ENCODE assay signal across 12 cellular contexts in the genomic region with DNA sequence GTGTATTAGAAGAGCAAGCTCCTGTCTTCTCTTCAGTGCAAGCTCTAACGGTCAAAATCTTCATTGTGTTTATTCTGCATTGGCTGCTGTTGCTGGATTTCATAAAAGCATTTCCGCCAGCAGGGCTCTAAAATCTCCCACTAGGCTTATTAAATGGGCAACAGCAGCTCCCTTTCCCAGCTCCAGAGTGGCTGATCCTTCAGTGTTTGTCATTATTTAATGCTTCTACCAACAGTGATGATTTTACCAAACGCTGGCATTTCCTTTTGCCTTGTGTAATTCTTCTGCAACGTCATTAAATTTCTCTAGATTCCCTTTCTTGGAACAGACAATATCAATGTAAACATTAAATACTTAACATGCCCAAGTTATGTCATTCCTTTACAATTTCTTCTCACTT. TPM values are rescaled to one million over a fixed set of nuclear protein-coding genes. Genes with fewer than 3 reads are reported as not detected.
DNase-seq lines count a peak whose midpoint lies in the region; ATAC-seq and TF ChIP-seq lines count a peak whose summit lies in the region.
"Had no signal": no experiment of that assay in that cellular context is flagged by ENCODE, and none has a peak within 500 bp of the region (broad histone marks: within the 10 kb centered on the region; RNA-seq: fewer than 3 reads in every experiment).

No MANE protein-coding gene starts in this region.

- H3K4me1 Mint-ChIP-seq in H9 (peaks cover 68 to 73% of the 10 kb centered on the region in 2 experiments), WTC11 (peaks cover 63% of the 10 kb centered on the region)
- H3K4me1 Mint-ChIP-seq: CD4-positive, CD25-positive, alpha-beta regulatory T cell had no signal

- H2AFZ ChIP-seq in H9 (ENCODE audit: low read length): no peak overlapping the region

- H3K27ac Mint-ChIP-seq in H9 (peak overlapping the region in 2 of 3 experiments; percentile 6 to 94; a peak in 3 of 7 replicates), WTC11 (peak overlapping the region; percentile 42)
- H3K27ac Mint-ChIP-seq: CD4-positive, CD25-positive, alpha-beta regulatory T cell; natural killer cell treated with Interleukin-12 subunit alpha and Interleukin-12 subunit beta and Interleukin-15 and Interleukin-18, amount 100 ng/mL, for 72 hours had no signal

- H3K4me2 ChIP-seq in H9 (ENCODE audit: insufficient read depth, insufficient read length, low read length): no peak overlapping the region

- no peak overlapping the region for H2BK15ac ChIP-seq in H9 (ENCODE audit: low read depth, low read length)

- no peak for TF ChIP-seq EP300 in gastroesophageal sphincter (IDR thresholded peaks at IDR 0.05)

- H4K5ac ChIP-seq in H9 (ENCODE audit: insufficient read length, low read depth, low read length): no peak overlapping the region

- H4K8ac ChIP-seq in H9 (replicated peaks; ENCODE audit: insufficient read length, low read depth, low read length): no peak overlapping the region

- POLR2A ChIA-PET in WTC11 (lab: Charles Lee): no interaction called here

- H3K27me3 ChIP-seq in H9 (ENCODE audit: insufficient read depth, low read length) (no peaks in the 10 kb centered on the region), gastroesophageal sphincter (no peaks in the 10 kb centered on the region), colonic mucosa (no peaks in the 10 kb centered on the region)
- H3K27me3 ChIP-seq: cardiac muscle cell, vagina had no signal

- H3K23ac ChIP-seq in H9 (ENCODE audit: insufficient read length, low read depth, low read length): no peak overlapping the region

- no peaks in the 10 kb centered on the region for H4K20me1 ChIP-seq in H9 (ENCODE audit: control insufficient read depth, insufficient read depth, insufficient read length)

- no peak overlapping the region for H3T11ph ChIP-seq in H9 (ENCODE audit: low read length)

- H3K4me3 Mint-ChIP-seq in H9: peak overlapping the region in 1 of 2 experiments; percentile 11; a peak in 1 of 5 replicates
- H3K4me3 Mint-ChIP-seq in WTC11: peak overlapping the region; percentile 12; the same call in 1 of the 2 replicates
- H3K4me3 Mint-ChIP-seq: CD4-positive, CD25-positive, alpha-beta regulatory T cell; natural killer cell treated with Interleukin-12 subunit alpha and Interleukin-12 subunit beta and Interleukin-15 and Interleukin-18, amount 100 ng/mL, for 72 hours had no signal

- no peak overlapping the region for H3K14ac ChIP-seq in H9 (ENCODE audit: insufficient read depth, low read length)

- no peak overlapping the region for H3K56ac ChIP-seq in H9 (ENCODE audit: insufficient read length, low read depth, low read length)

- H3K18ac ChIP-seq in H9 (ENCODE audit: insufficient read length, low read depth, low read length): no peak overlapping the region

- intact Hi-C loops in colonic mucosa (cut with DNase I): no loop called here

- H2BK20ac ChIP-seq in H9 (ENCODE audit: low read depth, low read length, poor library complexity, severe bottlenecking): no peak overlapping the region

- no peak for ATAC-seq in WTC11
- ATAC-seq in gastroesophageal sphincter: peak; percentile 39
- ATAC-seq: natural killer cell treated with Interleukin-12 subunit alpha and Interleukin-12 subunit beta and Interleukin-15 and Interleukin-18, amount 100 ng/mL, for 72 hours had no signal

- no peak overlapping the region for H2BK120ac ChIP-seq in H9 (ENCODE audit: low read depth, low read length, poor library complexity, severe bottlenecking)

- no peak overlapping the region for H2AK5ac ChIP-seq in H9 (ENCODE audit: insufficient read length, low read length)

- H3K9me3 ChIP-seq in H9 (ENCODE audit: control insufficient read depth, low read depth, low read length) (no peaks in the 10 kb centered on the region), gastroesophageal sphincter (no peaks in the 10 kb centered on the region), colonic mucosa (no peaks in the 10 kb centered on the region)
- H3K9me3 ChIP-seq: vagina had no signal

- H3K79me2 ChIP-seq in H9 (ENCODE audit: insufficient read depth, low read length): no peaks in the 10 kb centered on the region

- no peak overlapping the region for H3K27ac ChIP-seq in H9 (ENCODE audit: insufficient read length, low read depth, low read length)
- peak overlapping the region in 3 of 4 donors; percentile 9 to 53 (median 36) for H3K27ac ChIP-seq in gastroesophageal sphincter
- no peak overlapping the region for H3K27ac ChIP-seq in colonic mucosa
- H3K27ac ChIP-seq: cardiac muscle cell, vagina had no signal

- no peaks in the 10 kb centered on the region for H3K27me3 Mint-ChIP-seq in H9 (ENCODE audit: low read depth)
- no peaks in the 10 kb centered on the region for H3K27me3 Mint-ChIP-seq in WTC11 (ENCODE audit: low read depth)
- H3K27me3 Mint-ChIP-seq: CD4-positive, CD25-positive, alpha-beta regulatory T cell; natural killer cell treated with Interleukin-12 subunit alpha and Interleukin-12 subunit beta and Interleukin-15 and Interleukin-18, amount 100 ng/mL, for 72 hours had no signal

- CTCF ChIA-PET in WTC11 (lab: Charles Lee): no interaction called here

- H3K79me1 ChIP-seq in H9 (ENCODE audit: insufficient read depth, low read depth, low read length, poor library complexity, severe bottlenecking): no peaks in the 10 kb centered on the region

- WGBS in H9 (ENCODE audit: extremely low coverage, insufficient read length, low lambda C conversion rate): no CpG with 5 or more reads among the region's 4 CpGs
- 6 to 9% methylated on average over 4 of the region's 4 CpGs for WGBS in gastroesophageal sphincter (ENCODE audit: low coverage in 1 of 2), 2 donors

- H3K36me3 Mint-ChIP-seq in H9 (ENCODE audit: insufficient read depth in 1 of 3, low read depth in 3 of 3): peaks cover 12 to 18% (median 14%) of the 10 kb centered on the region in 3 experiments; a peak in 6 of 7 replicates
- peaks cover 9% of the 10 kb centered on the region; the same call in 1 of the 2 replicates for H3K36me3 Mint-ChIP-seq in WTC11
- H3K36me3 Mint-ChIP-seq: CD4-positive, CD25-positive, alpha-beta regulatory T cell; natural killer cell treated with Interleukin-12 subunit alpha and Interleukin-12 subunit beta and Interleukin-15 and Interleukin-18, amount 100 ng/mL, for 72 hours had no signal

- H3K4me1 ChIP-seq in H9 (ENCODE audit: insufficient read depth, low read length) (peaks cover 7% of the 10 kb centered on the region), gastroesophageal sphincter (peaks cover 0 to 16% (median 0%) of the 10 kb centered on the region in 3 donors), colonic mucosa (peaks cover 6% of the 10 kb centered on the region)
- H3K4me1 ChIP-seq: vagina had no signal

- H3K9me3 Mint-ChIP-seq in H9: no peaks in the 10 kb centered on the region
- no peaks in the 10 kb centered on the region for H3K9me3 Mint-ChIP-seq in WTC11

- DNase-seq in A172 (ENCODE audit: low spot score): peak; percentile 64
- DNase-seq in H9: no peak
- no peak for DNase-seq in WTC11 (ENCODE audit: low spot score)
- DNase-seq in cerebellum (ENCODE audit: low spot score): no peak
- DNase-seq in OCI-M2 (lab: John Stamatoyannopoulos, UW; ENCODE audit: unreplicated experiment): no peak
- DNase-seq in NCI-H510A treated with DMSO at 0.1 percent for 48 hours (lab: John Stamatoyannopoulos, UW): no peak
- no peak for DNase-seq in colonic mucosa
- DNase-seq: CD4-positive, CD25-positive, alpha-beta regulatory T cell had no signal

- no peaks in the 10 kb centered on the region for H3K36me3 ChIP-seq in gastroesophageal sphincter
- H3K36me3 ChIP-seq in colonic mucosa: no peaks in the 10 kb centered on the region
- H3K36me3 ChIP-seq: cardiac muscle cell, vagina had no signal

- H2BK5ac ChIP-seq in H9 (ENCODE audit: insufficient read length, low read length): no peak overlapping the region

- H3K23me2 ChIP-seq in H9 (ENCODE audit: insufficient read length, low read depth, low read length, poor library complexity, severe bottlenecking): no peaks in the 10 kb centered on the region

- H3K4me3 ChIP-seq in gastroesophageal sphincter: no peak overlapping the region
- H3K4me3 ChIP-seq in colonic mucosa: no peak overlapping the region
- H3K4me3 ChIP-seq: cardiac muscle cell, vagina had no signal

- TF ChIP-seq POLR2A in gastroesophageal sphincter (IDR thresholded peaks at IDR 0.05): no peak

- no peak overlapping the region for H2BK12ac ChIP-seq in H9 (ENCODE audit: insufficient read length, low read depth, low read length)

- H4K91ac ChIP-seq in H9 (ENCODE audit: insufficient read length, low read depth, low read length): no peak overlapping the region

- TF ChIP-seq CTCF in H9 (conservative IDR thresholded peaks at IDR 0.05) (no peak), WTC11 (IDR thresholded peaks at IDR 0.05) (no peak), gastroesophageal sphincter (IDR thresholded peaks at IDR 0.05) (peak in 2 of 4 experiments; percentile 11 to 30), colonic mucosa (IDR thresholded peaks at IDR 0.05) (no peak)

- no peak overlapping the region for H3K9ac ChIP-seq in H9 (ENCODE audit: extremely low read depth, insufficient read length, low read length)
- H3K9ac ChIP-seq in colonic mucosa (ENCODE audit: low read depth in 2 of 2, low read length in 2 of 2): no peak overlapping the region

- no peak overlapping the region for H3K4ac ChIP-seq in H9 (ENCODE audit: low read depth, low read length)

TF ChIP-seq in WTC11, 78 proteins besides CTCF, POLR2A, EP300 and RAD21 (continues in another document):
- no peak for TF ChIP-seq USF2 (CRISPR knock-in tag; IDR thresholded peaks at IDR 0.05)
- no peak for TF ChIP-seq MXD4 (CRISPR knock-in tag; IDR thresholded peaks at IDR 0.05; ENCODE audit: borderline replicate concordance)
- TF ChIP-seq NR2C2 (CRISPR knock-in tag; IDR thresholded peaks at IDR 0.05): no peak

RNA-seq across cellular contexts. Expression of gene SLC7A11, which starts 20.1 kb away (rescaled TPM):
- total RNA-seq in A172 (2014; rRNA removed; shearing (Covaris generic)): 23.8 and 61.0 TPM in 2 replicates
- total RNA-seq in H9 (2021): 19.3 and 19.8 TPM in 2 replicates
- 4.8 to 10.1 TPM (median 5.0 TPM) in 3 replicates for total RNA-seq in WTC11 (2021)
- total RNA-seq in gastroesophageal sphincter: under 1 TPM; 0.13 to 0.67 (median 0.33) TPM
- total RNA-seq in cerebellum: 30.0 TPM
- 1 to 10 TPM; 2.9 to 3.8 TPM for total RNA-seq in colonic mucosa

Comparison
In these comparisons a context has a peak if more than half of its experiments do, and no peak if none do; other contexts are left out.
1. H3K27ac ChIP-seq: peak in gastroesophageal sphincter (3 of 4); none in H9 (single experiment) and colonic mucosa (single experiment).